Comparison of ENCODE assay signal across 1 cellular context in genomic region chr10:33621143-33621542, GRCh38.
TF ChIP-seq lines count a peak whose summit lies in the region.

No MANE protein-coding gene starts in this region.

TF ChIP-seq in H1, 55 proteins besides CTCF, POLR2A, EP300 and RAD21 (continued from another document):
- TF ChIP-seq CHD7 (IDR thresholded peaks at IDR 0.05; ENCODE audit: insufficient replicate concordance, low read length): no peak
- TF ChIP-seq SP4 (IDR thresholded peaks at IDR 0.05; ENCODE audit: low read length): no peak
- TF ChIP-seq, protein P1, sequence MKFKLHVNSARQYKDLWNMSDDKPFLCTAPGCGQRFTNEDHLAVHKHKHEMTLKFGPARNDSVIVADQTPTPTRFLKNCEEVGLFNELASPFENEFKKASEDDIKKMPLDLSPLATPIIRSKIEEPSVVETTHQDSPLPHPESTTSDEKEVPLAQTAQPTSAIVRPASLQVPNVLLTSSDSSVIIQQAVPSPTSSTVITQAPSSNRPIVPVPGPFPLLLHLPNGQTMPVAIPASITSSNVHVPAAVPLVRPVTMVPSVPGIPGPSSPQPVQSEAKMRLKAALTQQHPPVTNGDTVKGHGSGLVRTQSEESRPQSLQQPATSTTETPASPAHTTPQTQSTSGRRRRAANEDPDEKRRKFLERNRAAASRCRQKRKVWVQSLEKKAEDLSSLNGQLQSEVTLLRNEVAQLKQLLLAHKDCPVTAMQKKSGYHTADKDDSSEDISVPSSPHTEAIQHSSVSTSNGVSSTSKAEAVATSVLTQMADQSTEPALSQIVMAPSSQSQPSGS (IDR thresholded peaks at IDR 0.05; ENCODE audit: low read length): no peak
- no peak for TF ChIP-seq EZH2 (IDR thresholded peaks at IDR 0.05; ENCODE audit: low read depth, low read length, severe bottlenecking)
- TF ChIP-seq SP1 (IDR thresholded peaks at IDR 0.05; ENCODE audit: low read depth, low read length): no peak
- TF ChIP-seq RBBP5 (IDR thresholded peaks at IDR 0.05; ENCODE audit: borderline replicate concordance, low read depth, low read length): no peak
- no peak for TF ChIP-seq TBP (IDR thresholded peaks at IDR 0.05; ENCODE audit: low read depth, low read length)
TF ChIP-seq in H1: peak in this region for 0.
